In genomic region chr16:2135703-2136490, GRCh38 we compare ENCODE assay signal across 8 cellular contexts. TPM values are rescaled to one million over a fixed set of nuclear protein-coding genes. Genes with fewer than 3 reads are reported as not detected.
A peak's percentile ranks its signal among the peaks of the same experiment; 100 is the strongest.
DNase-seq lines count a peak whose midpoint lies in the region; ATAC-seq, FAIRE-seq and TF ChIP-seq lines count a peak whose summit lies in the region.
"Not testable (repeated sequence)": the region's sequence is repeated elsewhere in the genome, so short reads cannot be mapped to it uniquely, and the experiment has no call there.

Gene PKD1, minus strand, starts transcription at chr16:2135898. Its CDS starts 209 bp downstream, at chr16:2135689.

- H3K27me3 ChIP-seq in HL-60 (ENCODE audit: insufficient read depth, poor library complexity, severe bottlenecking), result not testable (repeated sequence)

- ATAC-seq in stimulated activated naive B cell treated with anti-CD40 and anti-IgM and Interleukin-4, amounts not matched to agents 10 μg/mL and 1 μg/mL and 100 μg/mL, for 72 hours (replicated peaks), result peak; percentile 60 to 75

- not testable (repeated sequence) for FAIRE-seq in D721Med (lab: Jason Lieb, UNC)

- TF ChIP-seq CTCF in D721Med (IDR thresholded peaks at IDR 0.05; ENCODE audit: insufficient read depth, missing control alignments); HL-60 (IDR thresholded peaks at IDR 0.05; ENCODE audit: insufficient read depth, low read length); astrocyte of the spinal cord (IDR thresholded peaks at IDR 0.05; ENCODE audit: low read depth, low read length): not testable (repeated sequence)

- not testable (repeated sequence) for H3K36me3 Mint-ChIP-seq in stimulated activated naive B cell treated with anti-CD40 and anti-IgM and Interleukin-4, amounts not matched to agents 10 μg/mL and 1 μg/mL and 100 μg/mL, for 72 hours

- intact Hi-C loops in cardiac septum (cut with DNase I), result not testable (repeated sequence)

- peaks cover 6 to 25% of the 10 kb centered on the region in 2 donors for H3K4me1 Mint-ChIP-seq in stimulated activated naive B cell treated with anti-CD40 and anti-IgM and Interleukin-4, amounts not matched to agents 10 μg/mL and 1 μg/mL and 100 μg/mL, for 72 hours

- peak within 1 kb of the TSS; percentile 52 for H3K27ac ChIP-seq in HL-60 (replicated peaks)

- peak; percentile 38 for DNase-seq in D721Med (ENCODE audit: insufficient read length, low spot score)
- DNase-seq in HL-60 (ENCODE audit: low read depth in 1 of 2, low spot score in 1 of 2), result peak; percentile 94 to 95
- peak; percentile 83 for DNase-seq in NCI-H748 (lab: John Stamatoyannopoulos, UW; ENCODE audit: unreplicated experiment)
- DNase-seq in activated CD4-positive, CD25-positive, alpha-beta regulatory T cell (lab: John Stamatoyannopoulos, UW), result peak; percentile 98 to 99 (median 98)
- DNase-seq in astrocyte of the spinal cord (ENCODE audit: low read depth, low spot score), result peak; percentile 97
- DNase-seq in cardiac septum (ENCODE audit: low spot score), result peak; percentile 97
- DNase-seq in occipital lobe (lab: John Stamatoyannopoulos, UW), result peak; percentile 83
- peak; percentile 99 for DNase-seq in stimulated activated naive B cell treated with anti-CD40 and anti-IgM and Interleukin-4, amounts not matched to agents 10 μg/mL and 1 μg/mL and 100 μg/mL, for 72 hours

- in situ Hi-C loops in astrocyte of the spinal cord (cut with HindIII; ENCODE audit: low sequenced_read_pairs), result not testable (repeated sequence)

- not testable (repeated sequence) for H3K9me3 Mint-ChIP-seq in stimulated activated naive B cell treated with anti-CD40 and anti-IgM and Interleukin-4, amounts not matched to agents 10 μg/mL and 1 μg/mL and 100 μg/mL, for 72 hours

- H3K27me3 Mint-ChIP-seq in stimulated activated naive B cell treated with anti-CD40 and anti-IgM and Interleukin-4, amounts not matched to agents 10 μg/mL and 1 μg/mL and 100 μg/mL, for 72 hours, result not testable (repeated sequence)

- H3K27ac Mint-ChIP-seq in stimulated activated naive B cell treated with anti-CD40 and anti-IgM and Interleukin-4, amounts not matched to agents 10 μg/mL and 1 μg/mL and 100 μg/mL, for 72 hours, result peak within 1 kb of the TSS; percentile 97

- H3K4me3 ChIP-seq in HL-60 (replicated peaks; ENCODE audit: insufficient read depth, low read length) (peak within 1 kb of the TSS; percentile 43), astrocyte of the spinal cord (ENCODE audit: low read depth, low read length) (peak within 1 kb of the TSS; percentile 51)

- peak within 1 kb of the TSS; percentile 98 to 99 for H3K4me3 Mint-ChIP-seq in stimulated activated naive B cell treated with anti-CD40 and anti-IgM and Interleukin-4, amounts not matched to agents 10 μg/mL and 1 μg/mL and 100 μg/mL, for 72 hours

RNA-seq across cellular contexts. Expression of gene PKD1, which starts in this region (rescaled TPM):
- total RNA-seq in cardiac septum (178 TPM), occipital lobe (70.3 TPM)

Comparison
In these comparisons a context has a peak if more than half of its experiments do, and no peak if none do; other contexts are left out.
1. Peak in every context shown above with its lines: DNase-seq, ATAC-seq, H3K4me3 ChIP-seq and H3K27ac ChIP-seq.
2. DNase-seq: peak in every context shown above with its lines; median percentile 99 in stimulated activated naive B cell treated with anti-CD40 and anti-IgM and Interleukin-4, amounts not matched to agents 10 μg/mL and 1 μg/mL and 100 μg/mL, for 72 hours; 98 in activated CD4-positive, CD25-positive, alpha-beta regulatory T cell; 97 in astrocyte of the spinal cord; 97 in cardiac septum; 94 in HL-60; 83 in NCI-H748; 83 in occipital lobe; 38 in D721Med.